Comparison of ENCODE assay signal across 8 cellular contexts in the genomic region with DNA sequence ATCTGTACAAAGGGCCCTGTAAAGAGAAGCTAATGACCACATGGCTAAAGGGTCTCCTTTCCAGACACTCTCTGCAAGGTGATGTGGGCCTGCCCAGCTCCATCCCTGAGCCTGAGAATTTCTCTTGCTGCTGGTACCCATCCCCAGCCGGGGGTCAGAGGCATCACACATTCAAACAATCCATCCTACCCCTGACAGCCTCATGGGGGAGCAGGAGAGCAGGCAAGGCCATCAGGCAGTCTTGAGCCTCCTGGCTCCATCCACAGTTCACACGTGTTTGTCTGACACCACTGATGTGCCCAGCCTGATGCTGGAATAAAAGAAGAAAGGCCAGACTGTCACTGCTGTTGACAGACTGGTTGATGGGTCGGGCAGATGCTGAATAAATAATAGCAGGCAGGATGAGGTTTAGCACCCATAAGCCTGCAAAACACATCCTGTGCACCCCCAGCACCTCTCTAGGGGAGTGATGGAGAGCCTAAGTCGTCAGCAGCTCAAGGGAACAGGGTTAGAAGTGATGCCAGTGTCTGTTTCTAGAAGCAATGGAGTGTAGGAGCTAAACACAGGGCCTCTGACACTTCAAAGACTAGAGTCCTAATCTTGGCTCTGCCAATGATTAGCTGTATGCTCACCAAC.
DNase-seq lines count a peak whose midpoint lies in the region; ATAC-seq lines count a peak whose summit lies in the region.

No MANE protein-coding gene starts in this region.

- peaks cover 2% of the 10 kb centered on the region for H3K36me3 Mint-ChIP-seq in effector memory CD8-positive, alpha-beta T cell (ENCODE audit: insufficient read depth)
- H3K36me3 Mint-ChIP-seq in memory B cell: no peaks in the 10 kb centered on the region

- peaks cover 4% of the 10 kb centered on the region in 2 donors for H3K4me1 Mint-ChIP-seq in effector memory CD8-positive, alpha-beta T cell (ENCODE audit: low read depth in 2 of 2)
- H3K4me1 Mint-ChIP-seq in memory B cell: no peaks in the 10 kb centered on the region

- H3K27ac Mint-ChIP-seq in effector memory CD8-positive, alpha-beta T cell: no peak overlapping the region
- H3K27ac Mint-ChIP-seq in memory B cell: no peak overlapping the region

- no peak overlapping the region for H3K4me3 Mint-ChIP-seq in effector memory CD8-positive, alpha-beta T cell
- no peak overlapping the region for H3K4me3 Mint-ChIP-seq in memory B cell

- ATAC-seq in HG02884 (IDR thresholded peaks at IDR 0.05; ENCODE audit: unreplicated experiment) (peak; percentile 50), memory B cell (ENCODE audit: low read depth) (peak; percentile 47)
- peak; percentile 61 for ATAC-seq in effector memory CD8-positive, alpha-beta T cell (replicated peaks)

- DNase-seq in ELF-1 (ENCODE audit: low read depth, low spot score) (peak; percentile 64), SKM-1 (lab: John Stamatoyannopoulos, UW; ENCODE audit: unreplicated experiment) (peak; percentile 9), memory B cell (ENCODE audit: low spot score in 2 of 2) (no peak), NOMO-1 (lab: John Stamatoyannopoulos, UW; ENCODE audit: unreplicated experiment in 2 of 2) (no peak)
- DNase-seq in effector memory CD8-positive, alpha-beta T cell: peak in 2 of 3 experiments; percentile 6 to 9
- no peak for DNase-seq in central memory CD4-positive, alpha-beta T cell
- DNase-seq in activated effector memory CD4-positive, alpha-beta T cell treated with Interleukin-2 at 50 U/mL for 16 hours: no peak

- H3K27me3 Mint-ChIP-seq in effector memory CD8-positive, alpha-beta T cell: peaks cover 53 to 91% of the 10 kb centered on the region in 2 donors
- peaks cover 12% of the 10 kb centered on the region for H3K27me3 Mint-ChIP-seq in memory B cell

- no peaks in the 10 kb centered on the region for H3K9me3 Mint-ChIP-seq in effector memory CD8-positive, alpha-beta T cell
- H3K9me3 Mint-ChIP-seq in memory B cell: no peaks in the 10 kb centered on the region

Comparison
In these comparisons a context has a peak if more than half of its experiments do, and no peak if none do; other contexts are left out.
1. DNase-seq: peak in ELF-1 (single experiment), SKM-1 (single experiment) and effector memory CD8-positive, alpha-beta T cell (2 of 3); none in memory B cell (0 of 2), central memory CD4-positive, alpha-beta T cell (single experiment), activated effector memory CD4-positive, alpha-beta T cell treated with Interleukin-2 at 50 U/mL for 16 hours (single experiment) and NOMO-1 (0 of 2).
2. Peak in every context shown above with its lines, with median percentiles within 50 percentile points of each other: ATAC-seq.